ENCODE assay signal across 1 cellular context in the genomic region with DNA sequence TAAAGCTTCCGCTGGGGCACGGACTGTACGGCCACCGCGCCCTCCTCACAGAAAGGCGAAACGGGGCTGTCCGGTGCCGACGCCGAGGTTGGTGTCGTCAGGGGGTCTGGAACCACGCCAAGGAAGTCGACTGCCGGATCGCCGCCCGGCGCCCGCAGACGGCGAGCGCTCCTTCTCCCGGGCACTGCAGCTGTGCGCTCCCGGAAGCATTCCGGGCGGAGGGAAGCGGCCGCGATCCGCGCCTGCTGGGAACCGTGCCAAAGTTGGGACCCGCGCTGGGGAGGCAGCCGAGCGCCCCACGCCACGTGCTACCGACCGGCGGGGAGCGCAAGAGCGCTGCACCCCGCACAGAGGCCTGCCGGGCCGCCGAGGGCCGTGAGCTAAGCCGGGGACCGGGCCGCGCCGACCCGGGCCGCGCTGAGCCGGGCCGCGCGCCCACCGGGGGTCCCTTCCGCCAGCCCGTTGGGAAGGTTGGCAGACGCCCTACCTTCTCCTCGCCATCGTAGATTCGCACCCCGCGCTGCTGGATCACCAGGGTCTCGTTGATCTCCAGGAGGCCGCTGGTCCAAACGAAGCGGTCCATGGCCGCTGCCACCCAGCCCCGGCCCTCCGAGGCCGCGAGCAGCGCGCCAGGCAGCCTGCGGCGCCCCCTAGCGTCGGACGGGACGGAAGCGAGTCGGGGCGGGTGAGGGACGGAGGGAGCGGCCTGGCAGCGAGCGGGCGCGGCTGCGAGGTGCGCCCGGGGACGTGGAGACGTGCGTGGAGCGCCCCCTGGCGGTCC.
A peak's percentile ranks its signal among the peaks of the same experiment; 100 is the strongest.
TF ChIP-seq lines count a peak whose summit lies in the region.

Gene VPS36 (minus strand): TSS at position 623 of the 781 bp plus-strand sequence. CDS start 40 bp downstream, at position 583.

TF ChIP-seq in HepG2, 621 proteins besides CTCF, POLR2A, EP300 and RAD21 (continued from another document and continues in another):
- TF ChIP-seq, protein P1, sequence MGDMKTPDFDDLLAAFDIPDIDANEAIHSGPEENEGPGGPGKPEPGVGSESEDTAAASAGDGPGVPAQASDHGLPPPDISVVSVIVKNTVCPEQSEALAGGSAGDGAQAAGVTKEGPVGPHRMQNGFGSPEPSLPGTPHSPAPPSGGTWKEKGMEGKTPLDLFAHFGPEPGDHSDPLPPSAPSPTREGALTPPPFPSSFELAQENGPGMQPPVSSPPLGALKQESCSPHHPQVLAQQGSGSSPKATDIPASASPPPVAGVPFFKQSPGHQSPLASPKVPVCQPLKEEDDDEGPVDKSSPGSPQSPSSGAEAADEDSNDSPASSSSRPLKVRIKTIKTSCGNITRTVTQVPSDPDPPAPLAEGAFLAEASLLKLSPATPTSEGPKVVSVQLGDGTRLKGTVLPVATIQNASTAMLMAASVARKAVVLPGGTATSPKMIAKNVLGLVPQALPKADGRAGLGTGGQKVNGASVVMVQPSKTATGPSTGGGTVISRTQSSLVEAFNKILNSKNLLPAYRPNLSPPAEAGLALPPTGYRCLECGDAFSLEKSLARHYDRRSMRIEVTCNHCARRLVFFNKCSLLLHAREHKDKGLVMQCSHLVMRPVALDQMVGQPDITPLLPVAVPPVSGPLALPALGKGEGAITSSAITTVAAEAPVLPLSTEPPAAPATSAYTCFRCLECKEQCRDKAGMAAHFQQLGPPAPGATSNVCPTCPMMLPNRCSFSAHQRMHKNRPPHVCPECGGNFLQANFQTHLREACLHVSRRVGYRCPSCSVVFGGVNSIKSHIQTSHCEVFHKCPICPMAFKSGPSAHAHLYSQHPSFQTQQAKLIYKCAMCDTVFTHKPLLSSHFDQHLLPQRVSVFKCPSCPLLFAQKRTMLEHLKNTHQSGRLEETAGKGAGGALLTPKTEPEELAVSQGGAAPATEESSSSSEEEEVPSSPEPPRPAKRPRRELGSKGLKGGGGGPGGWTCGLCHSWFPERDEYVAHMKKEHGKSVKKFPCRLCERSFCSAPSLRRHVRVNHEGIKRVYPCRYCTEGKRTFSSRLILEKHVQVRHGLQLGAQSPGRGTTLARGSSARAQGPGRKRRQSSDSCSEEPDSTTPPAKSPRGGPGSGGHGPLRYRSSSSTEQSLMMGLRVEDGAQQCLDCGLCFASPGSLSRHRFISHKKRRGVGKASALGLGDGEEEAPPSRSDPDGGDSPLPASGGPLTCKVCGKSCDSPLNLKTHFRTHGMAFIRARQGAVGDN (CRISPR knock-in tag; IDR thresholded peaks at IDR 0.05): peak; percentile 91
- peak; percentile 89 for TF ChIP-seq TAF1 (CRISPR knock-in tag; IDR thresholded peaks at IDR 0.05)
- no peak for TF ChIP-seq ZSCAN5A (CRISPR knock-in tag; IDR thresholded peaks at IDR 0.05; ENCODE audit: borderline replicate concordance)
- TF ChIP-seq, protein P2, sequence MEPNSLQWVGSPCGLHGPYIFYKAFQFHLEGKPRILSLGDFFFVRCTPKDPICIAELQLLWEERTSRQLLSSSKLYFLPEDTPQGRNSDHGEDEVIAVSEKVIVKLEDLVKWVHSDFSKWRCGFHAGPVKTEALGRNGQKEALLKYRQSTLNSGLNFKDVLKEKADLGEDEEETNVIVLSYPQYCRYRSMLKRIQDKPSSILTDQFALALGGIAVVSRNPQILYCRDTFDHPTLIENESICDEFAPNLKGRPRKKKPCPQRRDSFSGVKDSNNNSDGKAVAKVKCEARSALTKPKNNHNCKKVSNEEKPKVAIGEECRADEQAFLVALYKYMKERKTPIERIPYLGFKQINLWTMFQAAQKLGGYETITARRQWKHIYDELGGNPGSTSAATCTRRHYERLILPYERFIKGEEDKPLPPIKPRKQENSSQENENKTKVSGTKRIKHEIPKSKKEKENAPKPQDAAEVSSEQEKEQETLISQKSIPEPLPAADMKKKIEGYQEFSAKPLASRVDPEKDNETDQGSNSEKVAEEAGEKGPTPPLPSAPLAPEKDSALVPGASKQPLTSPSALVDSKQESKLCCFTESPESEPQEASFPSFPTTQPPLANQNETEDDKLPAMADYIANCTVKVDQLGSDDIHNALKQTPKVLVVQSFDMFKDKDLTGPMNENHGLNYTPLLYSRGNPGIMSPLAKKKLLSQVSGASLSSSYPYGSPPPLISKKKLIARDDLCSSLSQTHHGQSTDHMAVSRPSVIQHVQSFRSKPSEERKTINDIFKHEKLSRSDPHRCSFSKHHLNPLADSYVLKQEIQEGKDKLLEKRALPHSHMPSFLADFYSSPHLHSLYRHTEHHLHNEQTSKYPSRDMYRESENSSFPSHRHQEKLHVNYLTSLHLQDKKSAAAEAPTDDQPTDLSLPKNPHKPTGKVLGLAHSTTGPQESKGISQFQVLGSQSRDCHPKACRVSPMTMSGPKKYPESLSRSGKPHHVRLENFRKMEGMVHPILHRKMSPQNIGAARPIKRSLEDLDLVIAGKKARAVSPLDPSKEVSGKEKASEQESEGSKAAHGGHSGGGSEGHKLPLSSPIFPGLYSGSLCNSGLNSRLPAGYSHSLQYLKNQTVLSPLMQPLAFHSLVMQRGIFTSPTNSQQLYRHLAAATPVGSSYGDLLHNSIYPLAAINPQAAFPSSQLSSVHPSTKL (CRISPR knock-in tag; IDR thresholded peaks at IDR 0.05): peak; percentile 60; the same call in 1 of the 2 replicates
- no peak for TF ChIP-seq GATA4 (IDR thresholded peaks at IDR 0.05; ENCODE audit: borderline replicate concordance, low read depth)
- peak; percentile 90; the same call in 1 of the 2 replicates for TF ChIP-seq FLYWCH1 (CRISPR knock-in tag; IDR thresholded peaks at IDR 0.05)
- TF ChIP-seq ERF (CRISPR knock-in tag; IDR thresholded peaks at IDR 0.05): peak; percentile 47; the same call in 1 of the 2 replicates
- TF ChIP-seq, protein P3, sequence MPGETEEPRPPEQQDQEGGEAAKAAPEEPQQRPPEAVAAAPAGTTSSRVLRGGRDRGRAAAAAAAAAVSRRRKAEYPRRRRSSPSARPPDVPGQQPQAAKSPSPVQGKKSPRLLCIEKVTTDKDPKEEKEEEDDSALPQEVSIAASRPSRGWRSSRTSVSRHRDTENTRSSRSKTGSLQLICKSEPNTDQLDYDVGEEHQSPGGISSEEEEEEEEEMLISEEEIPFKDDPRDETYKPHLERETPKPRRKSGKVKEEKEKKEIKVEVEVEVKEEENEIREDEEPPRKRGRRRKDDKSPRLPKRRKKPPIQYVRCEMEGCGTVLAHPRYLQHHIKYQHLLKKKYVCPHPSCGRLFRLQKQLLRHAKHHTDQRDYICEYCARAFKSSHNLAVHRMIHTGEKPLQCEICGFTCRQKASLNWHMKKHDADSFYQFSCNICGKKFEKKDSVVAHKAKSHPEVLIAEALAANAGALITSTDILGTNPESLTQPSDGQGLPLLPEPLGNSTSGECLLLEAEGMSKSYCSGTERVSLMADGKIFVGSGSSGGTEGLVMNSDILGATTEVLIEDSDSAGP (CRISPR knock-in tag; IDR thresholded peaks at IDR 0.05; ENCODE audit: borderline replicate concordance): peak; percentile 72
- TF ChIP-seq, protein P4, sequence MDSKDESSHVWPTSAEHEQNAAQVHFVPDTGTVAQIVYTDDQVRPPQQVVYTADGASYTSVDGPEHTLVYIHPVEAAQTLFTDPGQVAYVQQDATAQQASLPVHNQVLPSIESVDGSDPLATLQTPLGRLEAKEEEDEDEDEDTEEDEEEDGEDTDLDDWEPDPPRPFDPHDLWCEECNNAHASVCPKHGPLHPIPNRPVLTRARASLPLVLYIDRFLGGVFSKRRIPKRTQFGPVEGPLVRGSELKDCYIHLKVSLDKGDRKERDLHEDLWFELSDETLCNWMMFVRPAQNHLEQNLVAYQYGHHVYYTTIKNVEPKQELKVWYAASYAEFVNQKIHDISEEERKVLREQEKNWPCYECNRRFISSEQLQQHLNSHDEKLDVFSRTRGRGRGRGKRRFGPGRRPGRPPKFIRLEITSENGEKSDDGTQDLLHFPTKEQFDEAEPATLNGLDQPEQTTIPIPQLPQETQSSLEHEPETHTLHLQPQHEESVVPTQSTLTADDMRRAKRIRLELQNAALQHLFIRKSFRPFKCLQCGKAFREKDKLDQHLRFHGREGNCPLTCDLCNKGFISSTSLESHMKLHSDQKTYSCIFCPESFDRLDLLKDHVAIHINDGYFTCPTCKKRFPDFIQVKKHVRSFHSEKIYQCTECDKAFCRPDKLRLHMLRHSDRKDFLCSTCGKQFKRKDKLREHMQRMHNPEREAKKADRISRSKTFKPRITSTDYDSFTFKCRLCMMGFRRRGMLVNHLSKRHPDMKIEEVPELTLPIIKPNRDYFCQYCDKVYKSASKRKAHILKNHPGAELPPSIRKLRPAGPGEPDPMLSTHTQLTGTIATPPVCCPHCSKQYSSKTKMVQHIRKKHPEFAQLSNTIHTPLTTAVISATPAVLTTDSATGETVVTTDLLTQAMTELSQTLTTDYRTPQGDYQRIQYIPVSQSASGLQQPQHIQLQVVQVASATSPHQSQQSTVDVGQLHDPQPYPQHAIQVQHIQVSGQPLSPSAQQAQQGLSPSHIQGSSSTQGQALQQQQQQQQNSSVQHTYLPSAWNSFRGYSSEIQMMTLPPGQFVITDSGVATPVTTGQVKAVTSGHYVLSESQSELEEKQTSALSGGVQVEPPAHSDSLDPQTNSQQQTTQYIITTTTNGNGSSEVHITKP (CRISPR knock-in tag; IDR thresholded peaks at IDR 0.05; ENCODE audit: low read depth): no peak
- no peak for TF ChIP-seq ZNF619 (CRISPR knock-in tag; IDR thresholded peaks at IDR 0.05)
- TF ChIP-seq SP1 (IDR thresholded peaks at IDR 0.05): no peak
- peak; percentile 61; the same call in 1 of the 2 replicates for TF ChIP-seq SP1 (CRISPR knock-in tag; IDR thresholded peaks at IDR 0.05)
- TF ChIP-seq JARID2 (CRISPR knock-in tag; IDR thresholded peaks at IDR 0.05; ENCODE audit: insufficient replicate concordance): peak; percentile 68
- TF ChIP-seq SALL2 (CRISPR knock-in tag; IDR thresholded peaks at IDR 0.05): peak; percentile 85
- TF ChIP-seq, protein P5, sequence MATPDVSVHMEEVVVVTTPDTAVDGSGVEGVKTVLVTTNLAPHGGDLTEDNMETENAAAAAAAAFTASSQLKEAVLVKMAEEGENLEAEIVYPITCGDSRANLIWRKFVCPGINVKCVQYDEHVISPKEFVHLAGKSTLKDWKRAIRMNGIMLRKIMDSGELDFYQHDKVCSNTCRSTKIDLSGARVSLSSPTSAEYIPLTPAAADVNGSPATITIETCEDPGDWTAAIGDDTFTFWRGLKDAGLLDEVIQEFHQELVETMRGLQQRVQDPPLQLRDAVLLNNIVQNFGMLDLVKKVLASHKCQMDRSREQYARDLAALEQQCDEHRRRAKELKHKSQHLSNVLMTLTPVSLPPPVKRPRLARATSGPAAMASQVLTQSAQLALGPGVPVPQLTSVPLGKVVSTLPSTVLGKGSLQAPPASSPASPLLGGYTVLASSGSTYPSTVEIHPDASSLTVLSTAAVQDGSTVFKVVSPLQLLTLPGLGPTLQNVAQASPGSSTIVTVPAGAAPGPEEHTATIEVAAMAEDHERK (CRISPR knock-in tag; IDR thresholded peaks at IDR 0.05; ENCODE audit: low read depth): no peak
- TF ChIP-seq AKAP8 (CRISPR knock-in tag; IDR thresholded peaks at IDR 0.05): peak; percentile 28
- TF ChIP-seq, protein P6, sequence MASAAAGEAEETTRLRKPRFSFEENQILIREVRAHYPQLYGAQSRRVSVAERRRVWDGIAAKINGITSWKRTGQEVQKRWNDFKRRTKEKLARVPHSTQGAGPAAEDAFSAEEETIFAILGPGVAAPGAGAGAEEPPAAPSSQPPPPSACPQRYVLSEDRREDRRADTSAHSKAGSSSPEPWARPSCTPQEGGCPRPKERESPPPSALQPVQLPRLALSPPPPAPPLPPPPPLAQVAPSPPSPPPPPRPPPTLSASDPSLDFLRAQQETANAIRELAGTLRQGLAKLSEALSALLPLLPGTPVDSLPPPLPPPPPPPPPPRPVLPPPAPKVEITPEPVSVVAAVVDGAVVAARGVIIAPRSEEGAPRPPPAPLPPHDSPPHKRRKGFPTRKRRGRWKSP (CRISPR knock-in tag; IDR thresholded peaks at IDR 0.05): peak; percentile 86
- TF ChIP-seq ZBTB14 (CRISPR knock-in tag; IDR thresholded peaks at IDR 0.05): no peak; the same call in 1 of the 2 replicates
- TF ChIP-seq GATAD1 (CRISPR knock-in tag; IDR thresholded peaks at IDR 0.05): 0 out of 2 replicates have a peak, but pooled peaks have one; percentile 14
- peak; percentile 69; the same call in 1 of the 2 replicates for TF ChIP-seq MED13 (CRISPR knock-in tag; IDR thresholded peaks at IDR 0.05)
- TF ChIP-seq, protein P7, sequence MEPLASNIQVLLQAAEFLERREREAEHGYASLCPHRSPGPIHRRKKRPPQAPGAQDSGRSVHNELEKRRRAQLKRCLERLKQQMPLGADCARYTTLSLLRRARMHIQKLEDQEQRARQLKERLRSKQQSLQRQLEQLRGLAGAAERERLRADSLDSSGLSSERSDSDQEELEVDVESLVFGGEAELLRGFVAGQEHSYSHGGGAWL (CRISPR knock-in tag; IDR thresholded peaks at IDR 0.05): peak; percentile 36; the same call in 1 of the 2 replicates
- peak; percentile 78 for TF ChIP-seq TBX2 (CRISPR knock-in tag; IDR thresholded peaks at IDR 0.05; ENCODE audit: borderline replicate concordance)
- TF ChIP-seq ARNTL (CRISPR knock-in tag; IDR thresholded peaks at IDR 0.05): 0 out of 2 replicates have a peak, but pooled peaks have one; percentile 38
- TF ChIP-seq ZNF282 (IDR thresholded peaks at IDR 0.05; ENCODE audit: partially characterized antibody): no peak
- TF ChIP-seq HNRNPL (IDR thresholded peaks at IDR 0.05; ENCODE audit: low read depth, low read length): peak; percentile 59; the same call in 1 of the 2 replicates
- TF ChIP-seq SRSF4 (IDR thresholded peaks at IDR 0.05; ENCODE audit: low read depth, low read length, poor library complexity, severe bottlenecking): no peak
